ENCODE assay signal across 18 cellular contexts in genomic region chr2:208722737-208723136, GRCh38.
DNase-seq lines count a peak whose midpoint lies in the region; ATAC-seq, FAIRE-seq and TF ChIP-seq lines count a peak whose summit lies in the region.
"Had no signal": no experiment of that assay in that cellular context is flagged by ENCODE, and none has a peak within 500 bp of the region (broad histone marks: within the 10 kb centered on the region; RNA-seq: fewer than 3 reads in every experiment).

No MANE protein-coding gene starts in this region.

- H3K9me3 ChIP-seq in hepatocyte (ENCODE audit: low read depth) (no peaks in the 10 kb centered on the region), small intestine (ENCODE audit: control insufficient read depth, low read depth) (no peaks in the 10 kb centered on the region)
- H3K9me3 ChIP-seq: BLaER1 had no signal

- FAIRE-seq in small intestine (lab: Jason Lieb, UNC) (no peak), D721Med (lab: Jason Lieb, UNC) (no peak)
- FAIRE-seq: GM12891, GM18507 had no signal

- H3K4me3 ChIP-seq in hepatocyte, result no peak overlapping the region
- no peak overlapping the region for H3K4me3 ChIP-seq in small intestine (ENCODE audit: low read depth in 1 of 2, low read length in 2 of 2)
- H3K4me3 ChIP-seq: BLaER1, GM23338 had no signal

- H4K20me1 ChIP-seq in hepatocyte (ENCODE audit: insufficient read depth, poor library complexity, severe bottlenecking), result no peaks in the 10 kb centered on the region
- H4K20me1 ChIP-seq: BLaER1 had no signal

- DNase-seq in HT-29 (ENCODE audit: low spot score), result peak; percentile 3
- peak; percentile 9 for DNase-seq in hepatocyte (ENCODE audit: low spot score)
- peak; percentile 76 for DNase-seq in small intestine
- DNase-seq in NCI-H1048 (lab: John Stamatoyannopoulos, UW), result no peak
- DNase-seq in D721Med (ENCODE audit: insufficient read length, low spot score), result no peak
- DNase-seq: CD4-positive, CD25-positive, alpha-beta regulatory T cell; CD8-positive, alpha-beta T cell; DMS79; EL; GF-D8; H9 had no signal

- no peaks in the 10 kb centered on the region for H3K9me2 ChIP-seq in hepatocyte (replicated peaks; ENCODE audit: insufficient read depth)

- no peak overlapping the region for H2AFZ ChIP-seq in hepatocyte
- H2AFZ ChIP-seq: GM23338 had no signal

- H3K4me1 ChIP-seq in hepatocyte (ENCODE audit: insufficient read depth) (no peaks in the 10 kb centered on the region), small intestine (ENCODE audit: control insufficient read depth in 2 of 2, insufficient read depth in 1 of 2, low read depth in 1 of 2, low read length in 1 of 2) (no peaks in the 10 kb centered on the region)
- H3K4me1 ChIP-seq: BLaER1 had no signal

- no peak overlapping the region for H3K27ac ChIP-seq in hepatocyte
- H3K27ac ChIP-seq in small intestine (ENCODE audit: low read depth in 1 of 2, low read length in 1 of 2), result no peak overlapping the region
- H3K27ac ChIP-seq: BLaER1, C4-2B had no signal

- H3K36me3 ChIP-seq in hepatocyte (replicated peaks; ENCODE audit: insufficient read depth, low read depth) (no peaks in the 10 kb centered on the region), small intestine (ENCODE audit: control insufficient read depth in 2 of 2, insufficient read depth in 2 of 2, low read length in 2 of 2) (no peaks in the 10 kb centered on the region)
- H3K36me3 ChIP-seq: BLaER1 had no signal

- H3K4me2 ChIP-seq in hepatocyte, result no peak overlapping the region
- H3K4me2 ChIP-seq: BLaER1, GM23338 had no signal

- H3K79me2 ChIP-seq in hepatocyte, result no peaks in the 10 kb centered on the region

- TF ChIP-seq CTCF in hepatocyte (IDR thresholded peaks at IDR 0.05; ENCODE audit: poor library complexity) (no peak), D721Med (IDR thresholded peaks at IDR 0.05; ENCODE audit: insufficient read depth, missing control alignments) (no peak)

- H3K27me3 ChIP-seq in hepatocyte, result no peaks in the 10 kb centered on the region
- no peaks in the 10 kb centered on the region for H3K27me3 ChIP-seq in small intestine (ENCODE audit: control insufficient read depth in 2 of 2, insufficient read depth in 2 of 2, low read length in 2 of 2)
- H3K27me3 ChIP-seq: BLaER1 had no signal

- no peak for ATAC-seq in HG02759 (IDR thresholded peaks at IDR 0.05; ENCODE audit: unreplicated experiment)
- ATAC-seq: CD8-positive, alpha-beta T cell; GM23338; HCT116 had no signal

Comparison
In these comparisons a context has a peak if more than half of its experiments do, and no peak if none do; other contexts are left out.
1. DNase-seq: peak in HT-29 (single experiment), hepatocyte (single experiment) and small intestine (single experiment); none in NCI-H1048 (single experiment) and D721Med (single experiment).